Comparison of ENCODE assay signal across 9 cellular contexts in the genomic region with DNA sequence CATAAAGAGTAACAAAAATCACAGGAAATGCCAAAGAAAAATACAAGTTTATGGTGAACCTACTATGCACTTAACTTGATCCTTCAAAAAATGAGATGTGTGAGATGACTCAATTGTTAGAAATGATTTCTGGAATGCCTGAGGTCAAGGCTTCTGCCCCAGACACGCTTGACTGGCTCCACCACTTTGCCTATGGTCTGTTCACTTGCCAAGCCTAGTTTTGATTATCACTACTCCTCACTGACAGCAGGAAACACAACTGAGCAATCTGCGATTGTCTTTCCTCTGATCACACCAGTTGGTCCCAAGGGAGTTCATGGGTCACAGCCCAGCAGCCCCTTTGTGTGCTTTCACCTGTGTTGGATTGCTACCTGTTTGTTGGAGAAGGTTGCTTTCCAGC. TPM values are rescaled to one million over a fixed set of nuclear protein-coding genes. Genes with fewer than 3 reads are reported as not detected.
A peak's percentile ranks its signal among the peaks of the same experiment; 100 is the strongest.
DNase-seq lines count a peak whose midpoint lies in the region; ATAC-seq and TF ChIP-seq lines count a peak whose summit lies in the region.
"Had no signal": no experiment of that assay in that cellular context is flagged by ENCODE, and none has a peak within 500 bp of the region (broad histone marks: within the 10 kb centered on the region; RNA-seq: fewer than 3 reads in every experiment).

No MANE protein-coding gene starts in this region.

- no peaks in the 10 kb centered on the region for H3K36me3 ChIP-seq in DOHH2 (ENCODE audit: control insufficient read depth, low read length)

- no peak overlapping the region for H3K4me3 Mint-ChIP-seq in stimulated activated naive CD8-positive, alpha-beta T cell treated with anti-CD3 and anti-CD28 coated beads, Interleukin-15, amount 100 ng/mL, for 72 hours
- H3K4me3 Mint-ChIP-seq: dendritic cell treated with granulocyte-macrophage colony-stimulating factor and Interleukin-4, amounts not matched to agents 40 ng/mL and 50 ng/mL, for 4 days had no signal

- no peaks in the 10 kb centered on the region for H3K27me3 ChIP-seq in DOHH2 (ENCODE audit: control insufficient read depth, low read length)

- H3K27ac Mint-ChIP-seq in stimulated activated naive CD8-positive, alpha-beta T cell treated with anti-CD3 and anti-CD28 coated beads, Interleukin-15, amount 100 ng/mL, for 72 hours = no peak overlapping the region
- H3K27ac Mint-ChIP-seq: dendritic cell treated with granulocyte-macrophage colony-stimulating factor and Interleukin-4, amounts not matched to agents 40 ng/mL and 50 ng/mL, for 4 days had no signal

- no peaks in the 10 kb centered on the region for H4K20me1 ChIP-seq in DOHH2 (ENCODE audit: control insufficient read depth, insufficient read depth, low read depth, low read length)

- peak overlapping the region; percentile 52 for H3K27ac ChIP-seq in DOHH2 (ENCODE audit: low read depth, low read length)

- no peak for TF ChIP-seq CTCF in DOHH2 (IDR thresholded peaks at IDR 0.05; ENCODE audit: low read depth, low read length, poor library complexity, severe bottlenecking)

- H3K9me2 ChIP-seq in DOHH2 (replicated peaks; ENCODE audit: control insufficient read depth, low read length) = no peaks in the 10 kb centered on the region

- H3K4me2 ChIP-seq in DOHH2 (ENCODE audit: low read length) = peak overlapping the region; percentile 73

- no peaks in the 10 kb centered on the region for H3K9me3 Mint-ChIP-seq in stimulated activated naive CD8-positive, alpha-beta T cell treated with anti-CD3 and anti-CD28 coated beads, Interleukin-15, amount 100 ng/mL, for 72 hours
- H3K9me3 Mint-ChIP-seq: dendritic cell treated with granulocyte-macrophage colony-stimulating factor and Interleukin-4, amounts not matched to agents 40 ng/mL and 50 ng/mL, for 4 days had no signal

- peak; percentile 63 for DNase-seq in HT-29 (ENCODE audit: low spot score)
- peak; percentile 50 for DNase-seq in fibroblast of gingiva (ENCODE audit: low read depth)
- DNase-seq in NCI-H510A (lab: John Stamatoyannopoulos, UW) = no peak
- DNase-seq in stimulated activated naive CD8-positive, alpha-beta T cell treated with anti-CD3 and anti-CD28 coated beads, Interleukin-15, amount 100 ng/mL, for 72 hours = no peak
- no peak for DNase-seq in NCI-H1694 treated with DMSO at 0.1 percent for 48 hours (lab: John Stamatoyannopoulos, UW)
- DNase-seq in NCI-H2196 treated with DMSO at 0.1 percent for 48 hours (lab: John Stamatoyannopoulos, UW; ENCODE audit: unreplicated experiment) = no peak

- H3K4me3 ChIP-seq in DOHH2 (ENCODE audit: low read length) = peak overlapping the region; percentile 55

- H3K4me1 ChIP-seq in DOHH2 (ENCODE audit: control insufficient read depth, low read length) = peaks cover 53% of the 10 kb centered on the region

- H3K4me1 Mint-ChIP-seq in stimulated activated naive CD8-positive, alpha-beta T cell treated with anti-CD3 and anti-CD28 coated beads, Interleukin-15, amount 100 ng/mL, for 72 hours = no peaks in the 10 kb centered on the region

- H3K79me2 ChIP-seq in DOHH2 (ENCODE audit: control insufficient read depth, low read length) = no peaks in the 10 kb centered on the region

- H3K9me3 ChIP-seq in DOHH2 (ENCODE audit: control insufficient read depth, insufficient read depth, low read length) = no peaks in the 10 kb centered on the region

- no peaks in the 10 kb centered on the region for H3K27me3 Mint-ChIP-seq in stimulated activated naive CD8-positive, alpha-beta T cell treated with anti-CD3 and anti-CD28 coated beads, Interleukin-15, amount 100 ng/mL, for 72 hours
- H3K27me3 Mint-ChIP-seq: dendritic cell treated with granulocyte-macrophage colony-stimulating factor and Interleukin-4, amounts not matched to agents 40 ng/mL and 50 ng/mL, for 4 days had no signal

- H3F3A ChIP-seq in DOHH2 (ENCODE audit: control insufficient read depth, insufficient read depth) = peaks cover 6% of the 10 kb centered on the region; the same call in 1 of the 2 replicates

- peak; percentile 97 for ATAC-seq in GM21529 (IDR thresholded peaks at IDR 0.05; ENCODE audit: unreplicated experiment)
- ATAC-seq in stimulated activated naive CD8-positive, alpha-beta T cell treated with anti-CD3 and anti-CD28 coated beads, Interleukin-15, amount 100 ng/mL, for 72 hours = no peak

RNA-seq across cellular contexts. Expression of gene PRDM10, which starts 20.6 kb away (rescaled TPM):
- total RNA-seq in HT-29 (2014; rRNA removed; shearing (Covaris generic)) = 10.4 and 17.7 TPM in 2 replicates

RNA-seq across cellular contexts. Expression of gene APLP2, which starts 46.5 kb away (rescaled TPM):
- 167 and 177 TPM in 2 replicates for total RNA-seq in HT-29 (2014; rRNA removed; shearing (Covaris generic))

Comparison
In these comparisons a context has a peak if more than half of its experiments do, and no peak if none do; other contexts are left out.
1. DNase-seq: peak in HT-29 (single experiment) and fibroblast of gingiva (single experiment); none in NCI-H510A (single experiment), stimulated activated naive CD8-positive, alpha-beta T cell treated with anti-CD3 and anti-CD28 coated beads, Interleukin-15, amount 100 ng/mL, for 72 hours (0 of 2), NCI-H1694 treated with DMSO at 0.1 percent for 48 hours (single experiment) and NCI-H2196 treated with DMSO at 0.1 percent for 48 hours (single experiment).